In genomic region chr11:128521697-128522062, GRCh38 we compare ENCODE assay signal across 8 cellular contexts.
A peak's percentile ranks its signal among the peaks of the same experiment; 100 is the strongest.
DNase-seq lines count a peak whose midpoint lies in the region; ATAC-seq and TF ChIP-seq lines count a peak whose summit lies in the region.

No MANE protein-coding gene starts in this region.

- no peaks in the 10 kb centered on the region for H3K9me3 ChIP-seq in BLaER1 treated with 17β-estradiol and CSF1 and Interleukin-3, amounts not matched to agents 10 nM and 100 nM (replicated peaks in 1 of 11)
- H3K9me3 ChIP-seq in HUES48 (ENCODE audit: control insufficient read depth, insufficient read depth, low read length) (no peaks in the 10 kb centered on the region), left lung (no peaks in the 10 kb centered on the region), tibial nerve (no peaks in the 10 kb centered on the region)

- H3K4me1 ChIP-seq in BLaER1 treated with 17β-estradiol and CSF1 and Interleukin-3, amounts not matched to agents 10 nM and 100 nM = peaks cover 47 to 65% (median 56%) of the 10 kb centered on the region in 10 experiments
- H3K4me1 ChIP-seq in HUES48 (ENCODE audit: control insufficient read depth, insufficient read depth, low read length) = peaks cover 20% of the 10 kb centered on the region
- peaks cover 12 to 73% of the 10 kb centered on the region in 2 donors for H3K4me1 ChIP-seq in left lung
- H3K4me1 ChIP-seq in tibial nerve = peaks cover 0 to 83% (median 48%) of the 10 kb centered on the region in 4 donors

- H3K4me1 Mint-ChIP-seq in brain = peaks cover 26% of the 10 kb centered on the region

- H3K27ac Mint-ChIP-seq in brain = peak overlapping the region in 1 of 5 experiments; percentile 61

- H3K36me3 ChIP-seq in BLaER1 treated with 17β-estradiol and CSF1 and Interleukin-3, amounts not matched to agents 10 nM and 100 nM = peaks cover 0 to 31% (median 26%) of the 10 kb centered on the region in 11 experiments; a peak in 16 of 22 replicates
- H3K36me3 ChIP-seq in HUES48 (ENCODE audit: control insufficient read depth, insufficient read depth, low read length) = no peaks in the 10 kb centered on the region; the same call in 1 of the 2 replicates
- H3K36me3 ChIP-seq in left lung = no peaks in the 10 kb centered on the region
- H3K36me3 ChIP-seq in tibial nerve = no peaks in the 10 kb centered on the region

- peak overlapping the region; percentile 86 to 96 (median 93) for H3K27ac ChIP-seq in BLaER1 treated with 17β-estradiol and CSF1 and Interleukin-3, amounts not matched to agents 10 nM and 100 nM
- peak overlapping the region; percentile 39 for H3K27ac ChIP-seq in HUES48 (ENCODE audit: low read depth, low read length)
- peak overlapping the region; percentile 95 to 96 for H3K27ac ChIP-seq in left lung
- H3K27ac ChIP-seq in tibial nerve = peak overlapping the region; percentile 85 to 99 (median 96)

- H3K9me3 Mint-ChIP-seq in brain = peaks cover 0 to 3% (median 0%) of the 10 kb centered on the region in 5 experiments

- peak overlapping the region; percentile 81 to 96 (median 89) for H3K4me2 ChIP-seq in BLaER1 treated with 17β-estradiol and CSF1 and Interleukin-3, amounts not matched to agents 10 nM and 100 nM

- H3K4me3 ChIP-seq in BLaER1 treated with 17β-estradiol and CSF1 and Interleukin-3, amounts not matched to agents 10 nM and 100 nM = peak overlapping the region; percentile 80 to 94 (median 89)
- H3K4me3 ChIP-seq in HUES48 (ENCODE audit: low read depth, low read length) = peak overlapping the region; percentile 89
- peak overlapping the region; percentile 53 to 65 for H3K4me3 ChIP-seq in left lung
- peak overlapping the region; percentile 72 to 96 (median 86) for H3K4me3 ChIP-seq in tibial nerve

- 0 to 1% methylated on average over 19 of the region's 19 CpGs for WGBS in tibial nerve, 2 donors

- no peaks in the 10 kb centered on the region for H3K27me3 ChIP-seq in BLaER1 treated with 17β-estradiol and CSF1 and Interleukin-3, amounts not matched to agents 10 nM and 100 nM
- H3K27me3 ChIP-seq in HUES48 (ENCODE audit: control insufficient read depth, insufficient read depth, low read length) (peaks cover 31% of the 10 kb centered on the region), left lung (no peaks in the 10 kb centered on the region), tibial nerve (no peaks in the 10 kb centered on the region)

- intact Hi-C loops in left lung (cut with DNase I) = no loop called here

- peak in 1 of 2 donors; percentile 80 for DNase-seq in left lung
- DNase-seq in tibial nerve (ENCODE audit: low spot score in 2 of 2) = no peak
- DNase-seq in NCI-H2107 (lab: John Stamatoyannopoulos, UW) = no peak

- TF ChIP-seq CTCF in brain (conservative IDR thresholded peaks at IDR 0.05) (no peak), left lung (IDR thresholded peaks at IDR 0.05) (no peak), tibial nerve (IDR thresholded peaks at IDR 0.05) (no peak)

- peak overlapping the region; percentile 74 to 86 (median 83) for H3K4me3 Mint-ChIP-seq in brain

- TF ChIP-seq EP300 in tibial nerve (IDR thresholded peaks at IDR 0.05) = no peak

- no peak for TF ChIP-seq POLR2A in tibial nerve (IDR thresholded peaks at IDR 0.05)

- peaks cover 29 to 51% (median 40%) of the 10 kb centered on the region in 11 experiments; a peak in 21 of 22 replicates for H4K20me1 ChIP-seq in BLaER1 treated with 17β-estradiol and CSF1 and Interleukin-3, amounts not matched to agents 10 nM and 100 nM

- peaks cover 97% of the 10 kb centered on the region for H3K27me3 Mint-ChIP-seq in brain

- ATAC-seq in left lung = no peak
- no peak for ATAC-seq in GM21737 (IDR thresholded peaks at IDR 0.05; ENCODE audit: unreplicated experiment)
- no peak for ATAC-seq in HG03108 (IDR thresholded peaks at IDR 0.05; ENCODE audit: unreplicated experiment)

- peak overlapping the region; percentile 88 to 98 (median 95) for H3K9ac ChIP-seq in BLaER1 treated with 17β-estradiol and CSF1 and Interleukin-3, amounts not matched to agents 10 nM and 100 nM
- peak overlapping the region; percentile 45; the same call in 1 of the 2 replicates for H3K9ac ChIP-seq in HUES48 (ENCODE audit: low read depth, low read length)

- H3K36me3 Mint-ChIP-seq in brain = no peaks in the 10 kb centered on the region

Comparison
In these comparisons a context has a peak if more than half of its experiments do, and no peak if none do; other contexts are left out.
1. H3K27ac ChIP-seq: peak in every context shown above with its lines; median percentile 96 in tibial nerve; 96 in left lung; 93 in BLaER1 treated with 17β-estradiol and CSF1 and Interleukin-3, amounts not matched to agents 10 nM and 100 nM; 39 in HUES48.